In genomic region chr7:95509199-95509598, GRCh38 we compare ENCODE assay signal across 9 cellular contexts.
DNase-seq lines count a peak whose midpoint lies in the region; ATAC-seq and TF ChIP-seq lines count a peak whose summit lies in the region.
"Had no signal": no experiment of that assay in that cellular context is flagged by ENCODE, and none has a peak within 500 bp of the region (broad histone marks: within the 10 kb centered on the region; RNA-seq: fewer than 3 reads in every experiment).

No MANE protein-coding gene starts in this region.

- no peaks in the 10 kb centered on the region for H3K9me3 Mint-ChIP-seq in activated naive CD4-positive, alpha-beta T cell treated with anti-CD3 and anti-CD28 coated beads, Interleukin-2, amount 10 ng/mL, durations not matched to agents 7 days and 5 days
- no peaks in the 10 kb centered on the region for H3K9me3 Mint-ChIP-seq in nephron progenitor cell

- CTCF ChIA-PET in activated naive CD4-positive, alpha-beta T cell treated with anti-CD3 and anti-CD28 coated beads, Interleukin-2, amount 10 ng/mL, durations not matched to agents 7 days and 5 days (lab: Charles Lee), result interaction anchor here (0.8 to 2.8 kb wide), 6 partner anchors 8 to 362 kb away, joined by 4 to 14 read pairs (median 6); no protein-coding TSS in a partner anchor

- ATAC-seq in GM21526 (IDR thresholded peaks at IDR 0.05; ENCODE audit: low FRiP score, unreplicated experiment) (no peak), HG03175 (IDR thresholded peaks at IDR 0.05; ENCODE audit: unreplicated experiment) (no peak), GM18502 (IDR thresholded peaks at IDR 0.05; ENCODE audit: poor library complexity, unreplicated experiment) (no peak)

- H3K4me3 Mint-ChIP-seq in activated naive CD4-positive, alpha-beta T cell treated with anti-CD3 and anti-CD28 coated beads, Interleukin-2, amount 10 ng/mL, durations not matched to agents 7 days and 5 days, result no peak overlapping the region
- no peak overlapping the region for H3K4me3 Mint-ChIP-seq in nephron progenitor cell
- H3K4me3 Mint-ChIP-seq: CD4-positive, CD25-positive, alpha-beta regulatory T cell had no signal

- no peak overlapping the region for H3K27ac Mint-ChIP-seq in activated naive CD4-positive, alpha-beta T cell treated with anti-CD3 and anti-CD28 coated beads, Interleukin-2, amount 10 ng/mL, durations not matched to agents 7 days and 5 days
- H3K27ac Mint-ChIP-seq in nephron progenitor cell, result no peak overlapping the region
- H3K27ac Mint-ChIP-seq: CD4-positive, CD25-positive, alpha-beta regulatory T cell had no signal

- no peaks in the 10 kb centered on the region for H3K36me3 Mint-ChIP-seq in activated naive CD4-positive, alpha-beta T cell treated with anti-CD3 and anti-CD28 coated beads, Interleukin-2, amount 10 ng/mL, durations not matched to agents 7 days and 5 days
- no peaks in the 10 kb centered on the region for H3K36me3 Mint-ChIP-seq in nephron progenitor cell (ENCODE audit: low read depth)
- H3K36me3 Mint-ChIP-seq: CD4-positive, CD25-positive, alpha-beta regulatory T cell had no signal

- H3K4me1 Mint-ChIP-seq in activated naive CD4-positive, alpha-beta T cell treated with anti-CD3 and anti-CD28 coated beads, Interleukin-2, amount 10 ng/mL, durations not matched to agents 7 days and 5 days, result peaks cover 3% of the 10 kb centered on the region
- peaks cover 16% of the 10 kb centered on the region for H3K4me1 Mint-ChIP-seq in nephron progenitor cell

- no peak for TF ChIP-seq CTCF in nephron progenitor cell (IDR thresholded peaks at IDR 0.05)

- peak; percentile 44 for DNase-seq in activated naive CD4-positive, alpha-beta T cell treated with anti-CD3 and anti-CD28 coated beads, Interleukin-2, amount 10 ng/mL, durations not matched to agents 7 days and 5 days
- DNase-seq in activated naive CD4-positive, alpha-beta T cell treated with anti-CD3 and anti-CD28 coated beads, Interleukin-2, amount 50 U/mL, for 16 hours, result no peak
- peak; percentile 89 for DNase-seq in NCI-H1092 treated with DMSO at 0.1 percent for 48 hours (lab: John Stamatoyannopoulos, UW)
- DNase-seq in amygdala (lab: John Stamatoyannopoulos, UW), result peak in 39 of 56 donors; percentile 1 to 70 (median 23)
- DNase-seq in nephron progenitor cell, result peak; percentile 66

- H3K27me3 Mint-ChIP-seq in activated naive CD4-positive, alpha-beta T cell treated with anti-CD3 and anti-CD28 coated beads, Interleukin-2, amount 10 ng/mL, durations not matched to agents 7 days and 5 days, result peaks cover 9% of the 10 kb centered on the region
- no peaks in the 10 kb centered on the region for H3K27me3 Mint-ChIP-seq in nephron progenitor cell (ENCODE audit: low read depth, poor library complexity)
